ENCODE assay signal across 16 cellular contexts in genomic region chr10:8596929-8597472, GRCh38.
A peak's percentile ranks its signal among the peaks of the same experiment; 100 is the strongest.
DNase-seq lines count a peak whose midpoint lies in the region; ATAC-seq and TF ChIP-seq lines count a peak whose summit lies in the region.
"Had no signal": no experiment of that assay in that cellular context is flagged by ENCODE, and none has a peak within 500 bp of the region (broad histone marks: within the 10 kb centered on the region; RNA-seq: fewer than 3 reads in every experiment).

No MANE protein-coding gene starts in this region.

- no peaks in the 10 kb centered on the region for H3K79me1 ChIP-seq in mesendoderm (ENCODE audit: low read length)

- H3K27me3 ChIP-seq in MG63, result no peaks in the 10 kb centered on the region
- H3K27me3 ChIP-seq in breast epithelium, result no peaks in the 10 kb centered on the region
- no peaks in the 10 kb centered on the region for H3K27me3 ChIP-seq in mesendoderm (ENCODE audit: insufficient read depth, low read length, poor library complexity)
- no peaks in the 10 kb centered on the region for H3K27me3 ChIP-seq in transverse colon

- H3K4ac ChIP-seq in mesendoderm (ENCODE audit: low read depth, low read length), result no peak overlapping the region

- TF ChIP-seq CTCF in breast epithelium (IDR thresholded peaks at IDR 0.05) (no peak), transverse colon (IDR thresholded peaks at IDR 0.05) (no peak)

- no peak for TF ChIP-seq POLR2A in breast epithelium (IDR thresholded peaks at IDR 0.05)
- no peak for TF ChIP-seq POLR2A in transverse colon (IDR thresholded peaks at IDR 0.05)

- no peak overlapping the region for H2BK5ac ChIP-seq in mesendoderm (ENCODE audit: low read length)

- no peak for TF ChIP-seq EP300 in transverse colon (IDR thresholded peaks at IDR 0.05; ENCODE audit: low read depth)

- no peak overlapping the region for H2BK120ac ChIP-seq in mesendoderm (ENCODE audit: low read depth, low read length)

- H2AK5ac ChIP-seq in mesendoderm (ENCODE audit: low read length), result no peak overlapping the region

- H3K27ac ChIP-seq in breast epithelium (peak overlapping the region; percentile 44 to 83), mesendoderm (ENCODE audit: low read depth, low read length) (no peak overlapping the region), transverse colon (no peak overlapping the region)
- H3K27ac ChIP-seq: C4-2B, PC-9 had no signal

- H2BK15ac ChIP-seq in mesendoderm (replicated peaks; ENCODE audit: low read depth), result no peak overlapping the region

- H3K4me2 ChIP-seq in mesendoderm (ENCODE audit: low read length), result no peak overlapping the region
- H3K4me2 ChIP-seq: PC-9 had no signal

- in situ Hi-C loops in transverse colon (cut with MboI; ENCODE audit: low pct_ligation_motif_present in 1 of 4, low pct_unique_long_range_greater_than_20kb in 1 of 4, low sequenced_read_pairs in 3 of 4), result no loop called here

- no peaks in the 10 kb centered on the region for H3K36me3 ChIP-seq in MG63
- H3K36me3 ChIP-seq in breast epithelium, result no peaks in the 10 kb centered on the region
- H3K36me3 ChIP-seq in mesendoderm (ENCODE audit: control insufficient read depth, insufficient read depth, low read length), result no peaks in the 10 kb centered on the region
- no peaks in the 10 kb centered on the region for H3K36me3 ChIP-seq in transverse colon

- WGBS in mesendoderm (ENCODE audit: extremely low coverage, insufficient coverage, low lambda C conversion rate), result no CpG with 5 or more reads among the region's 5 CpGs
- WGBS in transverse colon (ENCODE audit: low coverage in 1 of 2), 2 donors, result 45 to 77% methylated on average over 1 to 5 of the region's 5 CpGs

- H4K5ac ChIP-seq in mesendoderm (ENCODE audit: low read length), result no peak overlapping the region

- intact Hi-C loops in breast epithelium (cut with DNase I; ENCODE audit: low total_unique reads), result no loop called here
- intact Hi-C loops in transverse colon (cut with DNase I; ENCODE audit: low total_unique reads), result no loop called here

- no peak overlapping the region for H3K23ac ChIP-seq in mesendoderm (ENCODE audit: low read length)

- H3K4me1 ChIP-seq in breast epithelium, result no peaks in the 10 kb centered on the region
- H3K4me1 ChIP-seq in mesendoderm (ENCODE audit: control insufficient read depth, low read depth, low read length), result no peaks in the 10 kb centered on the region
- H3K4me1 ChIP-seq in transverse colon, result no peaks in the 10 kb centered on the region

- no peaks in the 10 kb centered on the region for H3K79me2 ChIP-seq in mesendoderm (ENCODE audit: control insufficient read depth, insufficient read depth, low read length)

- H3K9me3 ChIP-seq in MG63, result peaks cover 2% of the 10 kb centered on the region; the same call in 1 of the 2 replicates
- no peaks in the 10 kb centered on the region for H3K9me3 ChIP-seq in breast epithelium
- H3K9me3 ChIP-seq in transverse colon, result no peaks in the 10 kb centered on the region

- H3K4me3 ChIP-seq in MG63 (no peak overlapping the region), breast epithelium (no peak overlapping the region), mesendoderm (ENCODE audit: low read length) (no peak overlapping the region), transverse colon (no peak overlapping the region)
- H3K4me3 ChIP-seq: PC-9 had no signal

- no peak overlapping the region for H3K18ac ChIP-seq in mesendoderm (ENCODE audit: low read length)

- no peak overlapping the region for H4K8ac ChIP-seq in mesendoderm (ENCODE audit: low read depth, low read length)

- H3K9ac ChIP-seq in mesendoderm (ENCODE audit: low read length), result no peak overlapping the region

- no peak overlapping the region for H3K56ac ChIP-seq in mesendoderm (ENCODE audit: low read length)

- ATAC-seq in HG03342 (IDR thresholded peaks at IDR 0.05; ENCODE audit: unreplicated experiment), result no peak

- peak; percentile 78 for DNase-seq in MG63
- DNase-seq in breast epithelium (ENCODE audit: low spot score in 2 of 2), result peak in 1 of 2 donors; percentile 81
- DNase-seq in mesendoderm, result peak; percentile 4
- DNase-seq in midbrain (lab: John Stamatoyannopoulos, UW), result no peak
- no peak for DNase-seq in NCI-H128 (lab: John Stamatoyannopoulos, UW; ENCODE audit: unreplicated experiment)
- DNase-seq in transverse colon, result no peak
- DNase-seq: EL, H7, Kasumi-1, MV-4-11, NCI-H1417 treated with DMSO at 0.1 percent for 48 hours, NCI-H2029, NCI-H774, PC-9 had no signal

Comparison
In these comparisons a context has a peak if more than half of its experiments do, and no peak if none do; other contexts are left out.
1. DNase-seq: peak in MG63 (single experiment) and mesendoderm (single experiment); none in midbrain (single experiment), NCI-H128 (single experiment) and transverse colon (single experiment).
2. H3K27ac ChIP-seq: peak in breast epithelium (2 of 2); none in mesendoderm (single experiment) and transverse colon (0 of 4).